ENCODE assay signal across 9 cellular contexts in the genomic region with DNA sequence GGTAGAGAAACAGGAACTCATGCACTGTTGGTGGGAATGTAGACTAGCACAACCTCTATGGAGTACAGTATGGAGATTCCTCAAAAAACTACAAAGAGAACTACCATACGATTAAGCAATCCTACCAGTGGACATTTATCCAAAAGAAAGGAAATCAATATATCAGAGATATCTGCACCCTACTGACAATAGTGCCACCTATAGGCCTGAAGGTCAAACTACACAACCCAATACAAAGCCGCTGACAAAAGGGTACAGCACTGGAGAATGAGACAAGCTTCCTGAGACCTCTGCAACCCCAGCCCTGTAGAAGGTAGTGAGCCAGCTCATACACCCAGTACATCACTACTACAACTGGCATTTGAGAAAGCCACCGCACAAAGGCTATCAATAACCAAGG.
DNase-seq lines count a peak whose midpoint lies in the region; ATAC-seq and TF ChIP-seq lines count a peak whose summit lies in the region.
"Had no signal": no experiment of that assay in that cellular context is flagged by ENCODE, and none has a peak within 500 bp of the region (broad histone marks: within the 10 kb centered on the region; RNA-seq: fewer than 3 reads in every experiment).

No MANE protein-coding gene starts in this region.

- 83% methylated on average over 3 of the region's 3 CpGs for WGBS in heart right ventricle, 2 donors

- peaks cover 0 to 40% (median 13%) of the 10 kb centered on the region in 11 donors for H3K9me3 ChIP-seq in heart right ventricle

- H3K27ac ChIP-seq in heart right ventricle: no peak overlapping the region

- no peaks in the 10 kb centered on the region for H3K4me1 ChIP-seq in heart right ventricle

- no peaks in the 10 kb centered on the region for H3K36me3 ChIP-seq in heart right ventricle

- no peaks in the 10 kb centered on the region for H3K27me3 ChIP-seq in heart right ventricle

- intact Hi-C loops in heart right ventricle (cut with DNase I): no loop called here
- intact Hi-C loops in Right ventricle myocardium superior (cut with DNase I): no loop called here

- DNase-seq in heart right ventricle: no peak
- no peak for DNase-seq in Right ventricle myocardium superior
- DNase-seq in NCI-H69 (lab: John Stamatoyannopoulos, UW): peak; percentile 31
- DNase-seq in fibroblast of mammary gland (ENCODE audit: low read depth): peak; percentile 13
- DNase-seq in stimulated activated CD4-positive, alpha-beta T cell treated with anti-CD3 and anti-CD28 coated beads, Interleukin-2, amount 100 ng/mL, for 24 hours: no peak
- DNase-seq in DMS79 treated with DMSO at 0.1 percent for 48 hours (lab: John Stamatoyannopoulos, UW): no peak
- DNase-seq in midbrain (lab: John Stamatoyannopoulos, UW): no peak
- DNase-seq: T1000 had no signal

- no peak overlapping the region for H3K4me3 ChIP-seq in heart right ventricle
- H3K4me3 ChIP-seq in fibroblast of mammary gland (ENCODE audit: control insufficient read depth, low read depth, low read length): no peak overlapping the region

- TF ChIP-seq CTCF in heart right ventricle (IDR thresholded peaks at IDR 0.05) (peak in 6 of 9 donors; percentile 6 to 51 (median 34)), fibroblast of mammary gland (conservative IDR thresholded peaks at IDR 0.05; ENCODE audit: control insufficient read depth, insufficient read depth, low read depth, low read length) (peak; percentile 55)

- ATAC-seq in heart right ventricle (peak in 1 of 8 donors; percentile 41), Right ventricle myocardium superior (ENCODE audit: poor library complexity) (no peak), GM18861 (IDR thresholded peaks at IDR 0.05; ENCODE audit: unreplicated experiment) (no peak)

Comparison
In these comparisons a context has a peak if more than half of its experiments do, and no peak if none do; other contexts are left out.
1. DNase-seq: peak in NCI-H69 (single experiment) and fibroblast of mammary gland (single experiment); none in heart right ventricle (0 of 2), Right ventricle myocardium superior (single experiment), stimulated activated CD4-positive, alpha-beta T cell treated with anti-CD3 and anti-CD28 coated beads, Interleukin-2, amount 100 ng/mL, for 24 hours (0 of 2), DMS79 treated with DMSO at 0.1 percent for 48 hours (single experiment) and midbrain (single experiment).